Comparison of ENCODE assay signal across 8 cellular contexts in genomic region chr2:144332356-144333143, GRCh38.
A peak's percentile ranks its signal among the peaks of the same experiment; 100 is the strongest.
DNase-seq lines count a peak whose midpoint lies in the region; ATAC-seq and TF ChIP-seq lines count a peak whose summit lies in the region.

No MANE protein-coding gene starts in this region.

- POLR2A ChIA-PET in activated CD8-positive, alpha-beta T cell treated with anti-CD3 and anti-CD28 coated beads for 36 hours (lab: Charles Lee): interaction anchor here (0.6 to 2.2 kb wide), 10 partner anchors 10 to 789 kb away, joined by 3 to 6 read pairs (median 3); no protein-coding TSS in a partner anchor

- peak overlapping the region; percentile 91 for H3K27ac Mint-ChIP-seq in activated CD8-positive, alpha-beta T cell treated with anti-CD3 and anti-CD28 coated beads for 36 hours
- peak overlapping the region; percentile 90 for H3K27ac Mint-ChIP-seq in memory B cell

- DNase-seq in CMK (ENCODE audit: low read depth) (peak; percentile 58), NCI-H774 (lab: John Stamatoyannopoulos, UW) (peak; percentile 88), memory B cell (ENCODE audit: low spot score in 2 of 2) (peak; percentile 88)
- DNase-seq in activated CD8-positive, alpha-beta T cell treated with anti-CD3 and anti-CD28 coated beads for 36 hours: peak; percentile 85
- peak; percentile 74 for DNase-seq in effector CD8-positive, alpha-beta T cell (lab: John Stamatoyannopoulos, UW)
- DNase-seq in stimulated activated CD8-positive, alpha-beta memory T cell treated with anti-CD3 and anti-CD28 coated beads, Interleukin-12 subunit alpha, Interleukin-12 subunit beta, amount 100 ng/mL, for 1 hour (ENCODE audit: low read depth): peak; percentile 73

- TF ChIP-seq CTCF in activated CD8-positive, alpha-beta T cell treated with anti-CD3 and anti-CD28 coated beads for 36 hours (IDR thresholded peaks at IDR 0.05): no peak

- H3K9me3 Mint-ChIP-seq in activated CD8-positive, alpha-beta T cell treated with anti-CD3 and anti-CD28 coated beads for 36 hours: peaks cover 6% of the 10 kb centered on the region
- H3K9me3 Mint-ChIP-seq in memory B cell: no peaks in the 10 kb centered on the region

- H3K4me1 Mint-ChIP-seq in activated CD8-positive, alpha-beta T cell treated with anti-CD3 and anti-CD28 coated beads for 36 hours (ENCODE audit: low read depth): peaks cover 40% of the 10 kb centered on the region
- H3K4me1 Mint-ChIP-seq in memory B cell: peaks cover 21% of the 10 kb centered on the region

- intact Hi-C loops in activated CD8-positive, alpha-beta T cell treated with anti-CD3 and anti-CD28 coated beads for 36 hours (cut with micrococcal nuclease): loop anchor here (5.0 kb wide), 2 partner anchors 50 to 185 kb away; no protein-coding TSS in a partner anchor

- no peaks in the 10 kb centered on the region for H3K27me3 Mint-ChIP-seq in activated CD8-positive, alpha-beta T cell treated with anti-CD3 and anti-CD28 coated beads for 36 hours
- H3K27me3 Mint-ChIP-seq in memory B cell: no peaks in the 10 kb centered on the region

- CTCF ChIA-PET in activated CD8-positive, alpha-beta T cell treated with anti-CD3 and anti-CD28 coated beads for 36 hours (lab: Charles Lee): interaction anchor here (0.7 to 3.1 kb wide), 2 partner anchors 13 to 1208 kb away, joined by 3 to 7 read pairs; no protein-coding TSS in a partner anchor

- ATAC-seq in GM19463 (IDR thresholded peaks at IDR 0.05; ENCODE audit: unreplicated experiment): peak; percentile 82
- peak; percentile 52 for ATAC-seq in HG03575 (IDR thresholded peaks at IDR 0.05; ENCODE audit: extremely low read depth, insufficient number of reproducible peaks, low FRiP score, unreplicated experiment)
- ATAC-seq in activated CD8-positive, alpha-beta T cell treated with anti-CD3 and anti-CD28 coated beads for 36 hours: peak; percentile 87
- peak; percentile 88 for ATAC-seq in memory B cell (ENCODE audit: low read depth)

- peaks cover 22% of the 10 kb centered on the region for H3K36me3 Mint-ChIP-seq in activated CD8-positive, alpha-beta T cell treated with anti-CD3 and anti-CD28 coated beads for 36 hours (ENCODE audit: low read depth)
- no peaks in the 10 kb centered on the region for H3K36me3 Mint-ChIP-seq in memory B cell

- H3K4me3 Mint-ChIP-seq in activated CD8-positive, alpha-beta T cell treated with anti-CD3 and anti-CD28 coated beads for 36 hours: peak overlapping the region; percentile 95
- peak overlapping the region; percentile 93 for H3K4me3 Mint-ChIP-seq in memory B cell

Comparison
In these comparisons a context has a peak if more than half of its experiments do, and no peak if none do; other contexts are left out.
1. Peak in every context shown above with its lines: DNase-seq and ATAC-seq.